Comparison of ENCODE assay signal across 14 cellular contexts in the genomic region with DNA sequence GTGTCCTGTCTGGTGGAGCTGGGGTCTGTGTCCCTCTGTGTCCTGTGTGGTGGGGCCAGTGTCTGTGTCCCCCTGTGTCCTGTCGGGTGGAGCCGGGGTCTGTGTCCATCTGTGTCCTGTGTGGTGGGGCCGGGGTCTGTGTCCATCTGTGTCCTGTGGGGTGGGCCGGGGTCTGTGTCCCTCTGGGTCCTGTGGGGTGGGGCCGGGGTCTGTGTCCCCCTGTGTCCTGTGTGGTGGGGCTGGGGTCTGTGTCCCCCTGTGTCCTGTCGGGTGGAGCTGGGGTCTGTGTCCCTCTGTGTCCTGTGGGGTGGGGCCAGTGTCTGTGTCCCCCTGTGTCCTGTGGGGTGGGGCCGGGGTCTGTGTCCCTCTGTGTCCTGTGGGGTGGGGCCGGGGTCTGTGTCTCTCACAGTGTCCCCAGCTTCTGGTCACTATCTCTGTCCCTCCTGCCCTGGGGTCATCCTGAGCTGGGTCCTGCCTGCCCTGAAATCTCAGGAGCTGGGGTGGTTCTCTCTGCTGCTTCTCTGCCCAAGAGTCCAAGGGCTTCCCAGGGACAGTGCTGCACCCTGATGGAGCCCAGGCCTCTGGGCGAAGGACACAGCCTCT.
A peak's percentile ranks its signal among the peaks of the same experiment; 100 is the strongest.
DNase-seq lines count a peak whose midpoint lies in the region; ATAC-seq and TF ChIP-seq lines count a peak whose summit lies in the region.
"Had no signal": no experiment of that assay in that cellular context is flagged by ENCODE, and none has a peak within 500 bp of the region (broad histone marks: within the 10 kb centered on the region; RNA-seq: fewer than 3 reads in every experiment).

No MANE protein-coding gene starts in this region.

- H3K79me1 ChIP-seq in IMR-90 (ENCODE audit: low read depth in 1 of 2, low read length in 2 of 2): peaks cover 5 to 28% of the 10 kb centered on the region in 2 experiments; a peak in 2 of 4 replicates

- H2BK120ac ChIP-seq in IMR-90 (ENCODE audit: low read depth, low read length): peak overlapping the region; percentile 99

- H3K4me1 Mint-ChIP-seq in endothelial cell (ENCODE audit: unreplicated experiment): peaks cover 4% of the 10 kb centered on the region

- H3K36me3 ChIP-seq in ACC112 (ENCODE audit: insufficient read depth, low read length): no peaks in the 10 kb centered on the region
- H3K36me3 ChIP-seq in IMR-90 (ENCODE audit: control insufficient read depth, insufficient read depth, low read length): no peaks in the 10 kb centered on the region
- no peaks in the 10 kb centered on the region for H3K36me3 ChIP-seq in rectal smooth muscle tissue (ENCODE audit: control insufficient read depth, insufficient read depth, low read length)

- peak overlapping the region; percentile 90 to 97 for H4K8ac ChIP-seq in IMR-90 (ENCODE audit: low read depth in 2 of 2, low read length in 2 of 2)

- H2AFZ ChIP-seq in ACC112 (ENCODE audit: low read length, unreplicated experiment) (no peak overlapping the region), IMR-90 (replicated peaks; ENCODE audit: low read length, poor library complexity) (peak overlapping the region; percentile 79)

- H3K4me2 ChIP-seq in IMR-90 (ENCODE audit: low read depth, low read length): no peak overlapping the region

- CTCF ChIA-PET in IMR-90 (lab: Yijun Ruan, JAX): interaction anchor here (1.7 kb wide), 1 partner anchor 186 kb away, joined by 5 read pairs; no protein-coding TSS in a partner anchor

- no peak overlapping the region for H3K4me3 ChIP-seq in ACC112 (ENCODE audit: low read depth, low read length)
- H3K4me3 ChIP-seq in IMR-90 (ENCODE audit: insufficient read depth, low read depth, low read length): no peak overlapping the region
- H3K4me3 ChIP-seq in rectal smooth muscle tissue (ENCODE audit: low read length): no peak overlapping the region
- H3K4me3 ChIP-seq: mucosa of descending colon had no signal

- DNase-seq in IMR-90 (no peak), endothelial cell (ENCODE audit: low spot score) (no peak), GM10266 (ENCODE audit: extremely low spot score) (no peak), GM20000 (ENCODE audit: low spot score) (no peak), kidney tubule cell (ENCODE audit: low spot score) (no peak)
- DNase-seq: COR-L47; cortex of kidney; H7; KBM-7; stimulated activated naive CD4-positive, alpha-beta T cell had no signal

- peak overlapping the region; percentile 99 for H2AK5ac ChIP-seq in IMR-90 (ENCODE audit: low read depth, low read length)

- H3K4me1 ChIP-seq in ACC112 (ENCODE audit: control insufficient read depth, insufficient read depth, low read length, unreplicated experiment): peaks cover 35% of the 10 kb centered on the region
- peaks cover 30% of the 10 kb centered on the region for H3K4me1 ChIP-seq in IMR-90 (ENCODE audit: control insufficient read depth, insufficient read depth, low read length)
- H3K4me1 ChIP-seq in rectal smooth muscle tissue (ENCODE audit: control insufficient read depth, insufficient read depth, low read length): peaks cover 18% of the 10 kb centered on the region

- peak overlapping the region; percentile 98 for H2BK20ac ChIP-seq in IMR-90 (ENCODE audit: low read depth, low read length)

- H4K91ac ChIP-seq in IMR-90 (ENCODE audit: insufficient read depth, low read depth, low read length): peak overlapping the region; percentile 98

- H3K9me3 Mint-ChIP-seq in endothelial cell (ENCODE audit: unreplicated experiment): no peaks in the 10 kb centered on the region

- dilution Hi-C loops in IMR-90 (cut with HindIII; ENCODE audit: low sequenced_read_pairs, unreplicated experiment): no loop called here

- no peak for TF ChIP-seq RAD21 in IMR-90 (IDR thresholded peaks at IDR 0.05; ENCODE audit: low read length)

- POLR2A ChIA-PET in IMR-90 (lab: Charles Lee; ENCODE audit: unreplicated experiment): interaction anchor here (1.5 to 2.1 kb wide), 2 partner anchors 183 to 188 kb away, joined by 4 to 7 read pairs; no protein-coding TSS in a partner anchor

- intact Hi-C loops in IMR-90 (cut with micrococcal nuclease): loop anchor here (2.0 to 10.0 kb wide), 2 partner anchors 35 to 77 kb away; no protein-coding TSS in a partner anchor

- peak overlapping the region; percentile 93 for H4K5ac ChIP-seq in IMR-90 (ENCODE audit: low read depth, low read length)

- H4K20me1 ChIP-seq in IMR-90 (ENCODE audit: insufficient read depth, low read length): no peaks in the 10 kb centered on the region

- H3K27ac ChIP-seq in ACC112 (ENCODE audit: low read depth, low read length): peak overlapping the region; percentile 97
- H3K27ac ChIP-seq in IMR-90 (ENCODE audit: insufficient read depth, low read length): peak overlapping the region; percentile 94
- H3K27ac ChIP-seq in rectal smooth muscle tissue (ENCODE audit: low read depth, low read length): peak overlapping the region; percentile 92

- H3K27me3 ChIP-seq in ACC112 (ENCODE audit: insufficient read depth, low read length) (no peaks in the 10 kb centered on the region), IMR-90 (ENCODE audit: control insufficient read depth, insufficient read depth, low read length) (no peaks in the 10 kb centered on the region), rectal smooth muscle tissue (ENCODE audit: control insufficient read depth, insufficient read depth, low read length) (no peaks in the 10 kb centered on the region)

- H3K4me3 Mint-ChIP-seq in endothelial cell (ENCODE audit: unreplicated experiment): no peak overlapping the region

- peak overlapping the region; percentile 85 for H3K18ac ChIP-seq in IMR-90 (ENCODE audit: low read depth, low read length)

- peak overlapping the region; percentile 100 for H3K4ac ChIP-seq in IMR-90 (ENCODE audit: low read depth, low read length)

- H3K14ac ChIP-seq in IMR-90 (replicated peaks; ENCODE audit: low read depth, low read length): peak overlapping the region; percentile 95

- H2BK5ac ChIP-seq in IMR-90 (ENCODE audit: low read depth, low read length, poor library complexity, severe bottlenecking): peak overlapping the region; percentile 98

- no peaks in the 10 kb centered on the region for H3K36me3 Mint-ChIP-seq in endothelial cell (ENCODE audit: low read depth, unreplicated experiment)

- peak overlapping the region; percentile 95 for H3K23ac ChIP-seq in IMR-90 (ENCODE audit: low read depth, low read length)

- 100% methylated on average over 2 of the region's 9 CpGs; no CpG with 5 or more reads in 1 of the 2 experiments for WGBS in IMR-90 (ENCODE audit: extremely low coverage in 2 of 2, insufficient read length in 1 of 2), 2 experiments

- H3K9me1 ChIP-seq in IMR-90 (ENCODE audit: insufficient read depth, low read length): peaks cover 23% of the 10 kb centered on the region

- H2BK15ac ChIP-seq in IMR-90 (ENCODE audit: low read depth, low read length): peak overlapping the region; percentile 94

- no peak for TF ChIP-seq POLR2A in IMR-90 (IDR thresholded peaks at IDR 0.05; ENCODE audit: low read depth, low read length)

- in situ Hi-C loops in IMR-90 (cut with MboI; ENCODE audit: low sequenced_read_pairs): no loop called here

- H3K27me3 Mint-ChIP-seq in endothelial cell (ENCODE audit: unreplicated experiment): peaks cover 6% of the 10 kb centered on the region

- ATAC-seq in IMR-90 (ENCODE audit: low read depth) (no peak), GM19023 (IDR thresholded peaks at IDR 0.05; ENCODE audit: unreplicated experiment) (no peak)

- H3K27ac Mint-ChIP-seq in endothelial cell (ENCODE audit: unreplicated experiment): peak overlapping the region; percentile 71

- peaks cover 5% of the 10 kb centered on the region; the same call in 1 of the 2 replicates for H3K9me3 ChIP-seq in IMR-90 (ENCODE audit: control insufficient read depth, insufficient read depth, low read length)
- H3K9me3 ChIP-seq: mucosa of descending colon had no signal

- H3K56ac ChIP-seq in IMR-90 (ENCODE audit: extremely low read depth, insufficient read depth, low read length): peak overlapping the region; percentile 91

- TF ChIP-seq CTCF in IMR-90 (conservative IDR thresholded peaks at IDR 0.05; ENCODE audit: low read depth, low read length) (no peak), endothelial cell (IDR thresholded peaks at IDR 0.05; ENCODE audit: unreplicated experiment) (no peak), GM10266 (IDR thresholded peaks at IDR 0.05; ENCODE audit: control insufficient read depth, insufficient read depth, low read depth, missing control alignments) (no peak), GM20000 (IDR thresholded peaks at IDR 0.05; ENCODE audit: extremely low read depth, missing control alignments) (no peak)

- no peaks in the 10 kb centered on the region for H3K79me2 ChIP-seq in ACC112 (ENCODE audit: control insufficient read depth, insufficient read depth, low read length, unreplicated experiment)

- peak overlapping the region; percentile 100 for H2AK9ac ChIP-seq in IMR-90 (replicated peaks; ENCODE audit: low read depth, low read length, poor library complexity)

- no TSS peak for BruUV-seq in IMR-90 (replicated peaks; lab: Mats Ljungman, UMichigan)

- H3K9ac ChIP-seq in IMR-90 (ENCODE audit: low read depth, low read length) (peak overlapping the region; percentile 28), rectal smooth muscle tissue (ENCODE audit: low read length) (no peak overlapping the region)

TF ChIP-seq in IMR-90, 13 proteins besides CTCF, POLR2A, EP300 and RAD21 (continues in another document):
- TF ChIP-seq FOS (IDR thresholded peaks at IDR 0.05; ENCODE audit: low read depth, low read length) (no peak), MAFK (IDR thresholded peaks at IDR 0.05; ENCODE audit: low read depth, low read length) (no peak), CHD1 (IDR thresholded peaks at IDR 0.05; ENCODE audit: low read depth, low read length) (no peak), CEBPB (IDR thresholded peaks at IDR 0.05; ENCODE audit: low read depth, low read length) (no peak), SMC3 (IDR thresholded peaks at IDR 0.05; ENCODE audit: low read depth, low read length) (no peak), MAZ (IDR thresholded peaks at IDR 0.05; ENCODE audit: borderline replicate concordance, low read depth, low read length) (no peak), NFE2L2 (IDR thresholded peaks at IDR 0.05; ENCODE audit: low read depth, low read length) (no peak), RCOR1 (IDR thresholded peaks at IDR 0.05; ENCODE audit: insufficient replicate concordance, low read length) (no peak), BHLHE40 (IDR thresholded peaks at IDR 0.05; ENCODE audit: low read depth, low read length) (no peak), MXI1 (IDR thresholded peaks at IDR 0.05; ENCODE audit: borderline replicate concordance, low read depth, low read length) (no peak), RFX5 (IDR thresholded peaks at IDR 0.05; ENCODE audit: low read depth, low read length) (no peak)
